ENCODE assay signal across 9 cellular contexts in the genomic region with DNA sequence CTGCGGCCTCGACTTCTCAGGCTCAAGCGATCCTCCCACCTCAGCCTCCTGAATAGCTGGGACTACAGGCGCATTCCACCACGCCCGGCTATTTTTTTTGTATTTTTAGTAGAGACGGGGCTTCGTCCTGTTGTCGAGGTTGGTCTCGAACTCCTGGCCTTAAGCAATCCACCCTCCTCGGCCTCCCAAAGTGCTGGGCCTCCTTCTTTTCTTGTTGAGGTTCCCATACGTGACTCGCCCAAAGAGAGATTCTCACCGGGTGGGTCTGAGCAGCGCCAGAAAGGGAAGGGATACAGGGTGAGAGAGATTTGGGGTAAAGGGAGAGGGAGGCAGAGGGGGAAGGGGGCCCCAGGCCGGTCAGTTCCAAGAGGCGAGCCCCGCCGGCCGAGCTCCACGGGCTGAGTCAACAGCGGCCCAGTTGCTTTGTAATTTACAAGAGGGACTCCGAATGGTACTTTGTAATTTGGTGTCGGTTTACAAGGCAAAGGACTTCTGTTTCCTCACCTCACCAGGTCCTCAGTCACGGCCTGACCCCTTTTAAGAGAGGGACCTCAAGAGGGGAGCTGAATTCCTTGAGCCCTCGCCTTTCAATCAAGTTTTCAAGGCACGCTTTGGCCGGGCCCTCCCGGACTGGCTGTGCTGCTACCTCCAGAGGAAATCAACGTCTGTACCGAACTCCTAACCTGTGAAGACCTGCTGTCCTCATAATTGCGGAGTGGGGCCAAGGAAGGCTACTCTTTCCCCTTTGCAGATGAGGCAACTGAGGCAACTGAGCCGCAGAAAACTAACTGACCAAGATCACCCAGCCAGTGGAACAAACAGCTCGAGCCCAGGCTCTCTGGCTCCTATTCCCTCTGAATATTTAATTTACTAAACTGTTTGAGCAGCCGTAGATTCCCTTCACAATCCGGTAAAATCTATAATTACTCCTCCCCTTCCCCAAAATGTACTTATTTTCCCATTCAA. TPM values are rescaled to one million over a fixed set of nuclear protein-coding genes. Genes with fewer than 3 reads are reported as not detected.
DNase-seq lines count a peak whose midpoint lies in the region; TF ChIP-seq lines count a peak whose summit lies in the region.
"Had no signal": no experiment of that assay in that cellular context is flagged by ENCODE, and none has a peak within 500 bp of the region (broad histone marks: within the 10 kb centered on the region; RNA-seq: fewer than 3 reads in every experiment).

No MANE protein-coding gene starts in this region.

- peak overlapping the region; percentile 76 for H3K4me3 ChIP-seq in adipocyte (ENCODE audit: low read length)
- peak overlapping the region; percentile 29 to 53 for H3K4me3 ChIP-seq in muscle layer of colon (ENCODE audit: low read depth in 1 of 2, low read length in 2 of 2)

- peak overlapping the region; percentile 51 for H3K9ac ChIP-seq in adipocyte (ENCODE audit: low read length)
- no peak overlapping the region for H3K9ac ChIP-seq in muscle layer of colon (ENCODE audit: low read length)

- H3K27ac Mint-ChIP-seq in activated naive CD4-positive, alpha-beta T cell treated with anti-CD3 and anti-CD28 coated beads, Interleukin-2, amount 50 U/mL, for 24 hours: no peak overlapping the region
- peak overlapping the region; percentile 55 for H3K27ac Mint-ChIP-seq in type B pancreatic cell

- H3K27ac ChIP-seq in muscle layer of colon (ENCODE audit: low read depth, low read length): no peak overlapping the region

- TF ChIP-seq CTCF in type B pancreatic cell (conservative IDR thresholded peaks at IDR 0.05): no peak

- H3K4me1 ChIP-seq in adipocyte (ENCODE audit: control insufficient read depth, insufficient read depth, low read length): peaks cover 35% of the 10 kb centered on the region
- peaks cover 24% of the 10 kb centered on the region for H3K4me1 ChIP-seq in muscle layer of colon (ENCODE audit: insufficient read depth, low read length)

- peak overlapping the region; percentile 93 for H3K4me3 Mint-ChIP-seq in activated naive CD4-positive, alpha-beta T cell treated with anti-CD3 and anti-CD28 coated beads, Interleukin-2, amount 50 U/mL, for 24 hours
- peak overlapping the region; percentile 78 for H3K4me3 Mint-ChIP-seq in type B pancreatic cell

- H3K4me1 Mint-ChIP-seq in activated naive CD4-positive, alpha-beta T cell treated with anti-CD3 and anti-CD28 coated beads, Interleukin-2, amount 50 U/mL, for 24 hours: peaks cover 48% of the 10 kb centered on the region
- H3K4me1 Mint-ChIP-seq in type B pancreatic cell (ENCODE audit: unreplicated experiment): peaks cover 36% of the 10 kb centered on the region

- DNase-seq in activated naive CD4-positive, alpha-beta T cell treated with Interleukin-2 at 50 U/mL for 16 hours: no peak
- DNase-seq in adipocyte (ENCODE audit: low read depth): no peak
- no peak for DNase-seq in type B pancreatic cell (ENCODE audit: extremely low spot score, unreplicated experiment)
- DNase-seq in midbrain (lab: John Stamatoyannopoulos, UW): no peak
- no peak for DNase-seq in NCI-H1694 treated with DMSO at 0.1 percent for 48 hours (lab: John Stamatoyannopoulos, UW)
- no peak for DNase-seq in NCI-H2107 (lab: John Stamatoyannopoulos, UW)
- DNase-seq: NCI-H1417 treated with DMSO at 0.1 percent for 48 hours had no signal

- H3K27me3 Mint-ChIP-seq in activated naive CD4-positive, alpha-beta T cell treated with anti-CD3 and anti-CD28 coated beads, Interleukin-2, amount 50 U/mL, for 24 hours: peaks cover 75% of the 10 kb centered on the region
- peaks cover 95% of the 10 kb centered on the region for H3K27me3 Mint-ChIP-seq in type B pancreatic cell

- H3K9me3 ChIP-seq in adipocyte (ENCODE audit: control insufficient read depth, low read length) (no peaks in the 10 kb centered on the region), muscle layer of colon (ENCODE audit: low read length) (no peaks in the 10 kb centered on the region)

- H3K36me3 ChIP-seq in adipocyte (ENCODE audit: control insufficient read depth, insufficient read depth, low read length, severe bottlenecking) (no peaks in the 10 kb centered on the region), muscle layer of colon (ENCODE audit: insufficient read depth, low read length) (no peaks in the 10 kb centered on the region)

- no peaks in the 10 kb centered on the region for H3K27me3 ChIP-seq in adipocyte (replicated peaks; ENCODE audit: control insufficient read depth, insufficient read depth, low read length)
- peaks cover 87 to 100% of the 10 kb centered on the region in 2 donors for H3K27me3 ChIP-seq in muscle layer of colon (ENCODE audit: control insufficient read depth in 1 of 2, insufficient read depth in 2 of 2, low read length in 2 of 2)

- H3K9me3 Mint-ChIP-seq in activated naive CD4-positive, alpha-beta T cell treated with anti-CD3 and anti-CD28 coated beads, Interleukin-2, amount 50 U/mL, for 24 hours: peaks cover 10% of the 10 kb centered on the region
- peaks cover 3% of the 10 kb centered on the region for H3K9me3 Mint-ChIP-seq in type B pancreatic cell

- H3K36me3 Mint-ChIP-seq in activated naive CD4-positive, alpha-beta T cell treated with anti-CD3 and anti-CD28 coated beads, Interleukin-2, amount 50 U/mL, for 24 hours: no peaks in the 10 kb centered on the region
- no peaks in the 10 kb centered on the region for H3K36me3 Mint-ChIP-seq in type B pancreatic cell

RNA-seq across cellular contexts. Expression of gene DMRT2, which starts 3.2 kb away (rescaled TPM):
- 11.4 and 18.8 TPM in 2 replicates for total RNA-seq in type B pancreatic cell (ENCODE audit: low replicate concordance)
